13 cellular contexts compared by ENCODE assay signal in the genomic region with DNA sequence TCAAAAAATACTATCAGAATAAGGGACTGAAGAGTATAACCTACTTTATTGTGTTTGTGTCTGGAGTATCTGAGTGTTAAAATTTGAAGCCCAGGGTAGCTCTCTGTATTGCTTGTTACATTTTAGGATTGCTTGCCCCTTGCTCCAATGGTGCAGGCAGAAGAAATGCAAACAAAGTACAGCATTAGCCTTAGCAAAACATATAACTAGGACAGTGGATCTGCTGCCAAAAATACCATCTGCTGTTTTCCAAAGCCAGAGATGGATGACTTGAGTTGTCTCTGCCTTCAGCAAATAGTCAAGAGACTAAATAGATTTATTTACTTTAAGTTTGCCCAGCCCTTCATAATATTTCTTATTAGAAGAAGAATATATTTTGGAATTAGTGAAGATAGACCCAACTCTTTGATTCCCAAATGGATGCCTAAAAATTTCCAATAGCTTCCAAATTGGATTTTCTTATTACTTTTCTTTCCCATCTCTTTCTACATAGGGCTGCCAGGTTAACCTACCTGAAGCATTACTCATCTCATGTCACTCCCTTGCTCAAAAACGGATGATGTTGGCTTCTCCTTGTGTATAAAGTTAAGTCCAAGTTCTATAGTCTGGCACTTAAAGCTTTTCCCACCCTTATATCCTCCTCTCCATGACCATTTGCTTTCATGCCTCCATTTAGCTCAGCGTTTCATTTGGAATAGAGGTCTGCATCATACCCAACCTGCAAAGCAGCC.
A peak's percentile ranks its signal among the peaks of the same experiment; 100 is the strongest.
DNase-seq lines count a peak whose midpoint lies in the region; ATAC-seq, FAIRE-seq and TF ChIP-seq lines count a peak whose summit lies in the region.
"Had no signal": no experiment of that assay in that cellular context is flagged by ENCODE, and none has a peak within 500 bp of the region (broad histone marks: within the 10 kb centered on the region; RNA-seq: fewer than 3 reads in every experiment).

No MANE protein-coding gene starts in this region.

- H3K4me1 ChIP-seq in A549, result peaks cover 40% of the 10 kb centered on the region
- H3K4me1 ChIP-seq in astrocyte (ENCODE audit: insufficient read depth, low read length), result peaks cover 22% of the 10 kb centered on the region

- H3K36me3 ChIP-seq in astrocyte (ENCODE audit: insufficient read depth, low read length), result no peaks in the 10 kb centered on the region
- H3K36me3 ChIP-seq: stomach had no signal

- H3K4me3 Mint-ChIP-seq in astrocyte (ENCODE audit: unreplicated experiment), result no peak overlapping the region
- H3K4me3 Mint-ChIP-seq in activated T-helper 2 cell treated with anti-CD3 and anti-CD28 coated beads, Interferon-gamma antibody, Interleukin-2, Interleukin-4, amounts not matched to agents 10 μg/mL and 5 μg/mL and 100 μg/mL, durations not matched to agents 14 hours and 24 hours and 36 hours (ENCODE audit: low read depth), result no peak overlapping the region

- H3K9me3 ChIP-seq in A549 (no peaks in the 10 kb centered on the region), astrocyte (ENCODE audit: insufficient read depth, low read depth, low read length) (no peaks in the 10 kb centered on the region)
- H3K9me3 ChIP-seq: stomach had no signal

- no peaks in the 10 kb centered on the region for H4K20me1 ChIP-seq in astrocyte (ENCODE audit: insufficient read depth, low read length)

- DNase-seq in A549 (ENCODE audit: low read depth in 1 of 2, low spot score in 1 of 2), result no peak
- peak; percentile 54 for DNase-seq in NCI-H1092 treated with DMSO at 0.1 percent for 48 hours (lab: John Stamatoyannopoulos, UW)
- no peak for DNase-seq in astrocyte (ENCODE audit: low read depth)
- DNase-seq in fibroblast of the aortic adventitia (ENCODE audit: low read depth), result peak; percentile 37
- no peak for DNase-seq in NCI-H774 (lab: John Stamatoyannopoulos, UW)
- DNase-seq in T-helper 2 cell, result no peak
- no peak for DNase-seq in activated T-helper 2 cell treated with anti-CD3 and anti-CD28 coated beads, Interferon-gamma antibody, Interleukin-2, Interleukin-4, amounts not matched to agents 10 μg/mL and 5 μg/mL and 100 μg/mL, durations not matched to agents 14 hours and 24 hours and 36 hours (ENCODE audit: low spot score)
- DNase-seq in activated T-cell treated with anti-CD3 and anti-CD28 coated beads, Interleukin-2, amount 50 U/mL, for 1 hour, result no peak
- DNase-seq: activated CD4-positive, alpha-beta T cell treated with anti-CD3 and anti-CD28 coated beads, Interleukin-2, amount 50 U/mL, for 48 hours; activated naive CD4-positive, alpha-beta T cell treated with anti-CD3 and anti-CD28 coated beads, Interleukin-2, amount 50 U/mL, for 16 hours; NCI-H2227 treated with DMSO at 0.1 percent for 48 hours; stimulated activated CD4-positive, alpha-beta T cell treated with anti-CD3 and anti-CD28 coated beads, Interleukin-1b, Interleukin-23, amount 100 ng/mL, for 48 hours; stomach had no signal

- no peak for TF ChIP-seq RAD21 in A549 (conservative IDR thresholded peaks at IDR 0.05 in 1 of 2, IDR thresholded peaks at IDR 0.05 in 1 of 2)

- no peak for TF ChIP-seq EP300 in A549 (IDR thresholded peaks at IDR 0.05)

- WGBS in A549 (ENCODE audit: missing lambda C conversion rate), result 50% methylated on average over 2 of the region's 2 CpGs

- CTCF ChIA-PET in A549 (lab: Yijun Ruan, JAX), result interaction anchor here (1.2 to 1.5 kb wide), 2 partner anchors 28 to 188 kb away, joined by 3 to 5 read pairs; no protein-coding TSS in a partner anchor

- H3K9me3 Mint-ChIP-seq in astrocyte (ENCODE audit: unreplicated experiment), result peaks cover 4% of the 10 kb centered on the region
- peaks cover 4% of the 10 kb centered on the region for H3K9me3 Mint-ChIP-seq in activated T-helper 2 cell treated with anti-CD3 and anti-CD28 coated beads, Interferon-gamma antibody, Interleukin-2, Interleukin-4, amounts not matched to agents 10 μg/mL and 5 μg/mL and 100 μg/mL, durations not matched to agents 14 hours and 24 hours and 36 hours

- no peak; a peak in 1 of 6 replicates for ATAC-seq in A549

- no peaks in the 10 kb centered on the region for H3K27me3 Mint-ChIP-seq in astrocyte (ENCODE audit: low read depth, unreplicated experiment)
- peaks cover 8% of the 10 kb centered on the region for H3K27me3 Mint-ChIP-seq in activated T-helper 2 cell treated with anti-CD3 and anti-CD28 coated beads, Interferon-gamma antibody, Interleukin-2, Interleukin-4, amounts not matched to agents 10 μg/mL and 5 μg/mL and 100 μg/mL, durations not matched to agents 14 hours and 24 hours and 36 hours (ENCODE audit: low read depth)

- no peaks in the 10 kb centered on the region for H3K27me3 ChIP-seq in astrocyte (ENCODE audit: insufficient read depth, low read length)
- H3K27me3 ChIP-seq: stomach had no signal

- no peak overlapping the region for H3K9ac ChIP-seq in astrocyte (ENCODE audit: low read length)

- POLR2A ChIA-PET in A549 (lab: Yijun Ruan, JAX), result no interaction called here

- no peak overlapping the region for H2AFZ ChIP-seq in astrocyte (ENCODE audit: low read depth, low read length)

- TF ChIP-seq CTCF in A549 (IDR thresholded peaks at IDR 0.05) (no peak), astrocyte (IDR thresholded peaks at IDR 0.05; ENCODE audit: insufficient read depth, low read depth, low read length) (no peak), fibroblast of the aortic adventitia (IDR thresholded peaks at IDR 0.05; ENCODE audit: insufficient read depth, low read length) (no peak)

- H3K4me3 ChIP-seq in A549, result no peak overlapping the region
- H3K4me3 ChIP-seq in astrocyte (ENCODE audit: insufficient read depth, low read depth, low read length), result peak overlapping the region; percentile 2
- H3K4me3 ChIP-seq in fibroblast of the aortic adventitia (ENCODE audit: low read depth, low read length), result no peak overlapping the region
- H3K4me3 ChIP-seq: stomach had no signal

- H3K4me1 Mint-ChIP-seq in astrocyte (ENCODE audit: low read depth, unreplicated experiment), result peaks cover 24% of the 10 kb centered on the region
- no peaks in the 10 kb centered on the region for H3K4me1 Mint-ChIP-seq in activated T-helper 2 cell treated with anti-CD3 and anti-CD28 coated beads, Interferon-gamma antibody, Interleukin-2, Interleukin-4, amounts not matched to agents 10 μg/mL and 5 μg/mL and 100 μg/mL, durations not matched to agents 14 hours and 24 hours and 36 hours (ENCODE audit: low read depth)

- TF ChIP-seq POLR2A in A549 (IDR thresholded peaks at IDR 0.05; ENCODE audit: low read length), result no peak

- H3K36me3 Mint-ChIP-seq in astrocyte (ENCODE audit: low read depth, unreplicated experiment), result peaks cover 2% of the 10 kb centered on the region
- H3K36me3 Mint-ChIP-seq in activated T-helper 2 cell treated with anti-CD3 and anti-CD28 coated beads, Interferon-gamma antibody, Interleukin-2, Interleukin-4, amounts not matched to agents 10 μg/mL and 5 μg/mL and 100 μg/mL, durations not matched to agents 14 hours and 24 hours and 36 hours (ENCODE audit: low read depth), result no peaks in the 10 kb centered on the region

- no peak overlapping the region for H3K27ac Mint-ChIP-seq in astrocyte (ENCODE audit: unreplicated experiment)
- H3K27ac Mint-ChIP-seq in activated T-helper 2 cell treated with anti-CD3 and anti-CD28 coated beads, Interferon-gamma antibody, Interleukin-2, Interleukin-4, amounts not matched to agents 10 μg/mL and 5 μg/mL and 100 μg/mL, durations not matched to agents 14 hours and 24 hours and 36 hours, result no peak overlapping the region

- intact Hi-C loops in activated T-helper 2 cell treated with anti-CD3 and anti-CD28 coated beads, Interferon-gamma antibody, Interleukin-2, Interleukin-4, amounts not matched to agents 10 μg/mL and 5 μg/mL and 100 μg/mL, durations not matched to agents 14 hours and 24 hours and 36 hours (cut with micrococcal nuclease), result no loop called here

- H3K79me2 ChIP-seq in astrocyte (ENCODE audit: insufficient read depth, low read length), result peaks cover 15% of the 10 kb centered on the region

- H3K4me2 ChIP-seq in A549, result peak overlapping the region; percentile 68
- peak overlapping the region; percentile 67 for H3K4me2 ChIP-seq in astrocyte (ENCODE audit: low read length)

- H3K27ac ChIP-seq in A549 (peak overlapping the region in 1 of 2 experiments; percentile 27; a peak in 1 of 6 replicates), astrocyte (ENCODE audit: low read depth, low read length) (peak overlapping the region; percentile 10)

- FAIRE-seq in A549 (lab: Jason Lieb, UNC) (no peak), astrocyte (lab: Jason Lieb, UNC) (no peak)

TF ChIP-seq in A549, 52 proteins besides CTCF, POLR2A, EP300 and RAD21:
- TF ChIP-seq CBX2 (IDR thresholded peaks at IDR 0.05; ENCODE audit: borderline replicate concordance, low read depth), result no peak
- TF ChIP-seq FOXS1 (CRISPR knock-in tag; IDR thresholded peaks at IDR 0.05), result no peak
- no peak for TF ChIP-seq RCOR1 (IDR thresholded peaks at IDR 0.05; ENCODE audit: low read depth, low read length)
- TF ChIP-seq JUN (IDR thresholded peaks at IDR 0.05), result no peak
- no peak for TF ChIP-seq RNF2 (IDR thresholded peaks at IDR 0.05; ENCODE audit: borderline replicate concordance, low read depth)
- TF ChIP-seq HOXA7 (CRISPR knock-in tag; IDR thresholded peaks at IDR 0.05), result no peak
- no peak for TF ChIP-seq EHMT2 (IDR thresholded peaks at IDR 0.05; ENCODE audit: low read depth)
- TF ChIP-seq NR3C1 (IDR thresholded peaks at IDR 0.05), result no peak
- TF ChIP-seq TFCP2L1 (CRISPR knock-in tag; IDR thresholded peaks at IDR 0.05), result no peak
- no peak for TF ChIP-seq CEBPB (IDR thresholded peaks at IDR 0.05)
- TF ChIP-seq SMC3 (IDR thresholded peaks at IDR 0.05), result no peak
- TF ChIP-seq, protein P1, sequence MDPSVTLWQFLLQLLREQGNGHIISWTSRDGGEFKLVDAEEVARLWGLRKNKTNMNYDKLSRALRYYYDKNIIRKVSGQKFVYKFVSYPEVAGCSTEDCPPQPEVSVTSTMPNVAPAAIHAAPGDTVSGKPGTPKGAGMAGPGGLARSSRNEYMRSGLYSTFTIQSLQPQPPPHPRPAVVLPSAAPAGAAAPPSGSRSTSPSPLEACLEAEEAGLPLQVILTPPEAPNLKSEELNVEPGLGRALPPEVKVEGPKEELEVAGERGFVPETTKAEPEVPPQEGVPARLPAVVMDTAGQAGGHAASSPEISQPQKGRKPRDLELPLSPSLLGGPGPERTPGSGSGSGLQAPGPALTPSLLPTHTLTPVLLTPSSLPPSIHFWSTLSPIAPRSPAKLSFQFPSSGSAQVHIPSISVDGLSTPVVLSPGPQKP (IDR thresholded peaks at IDR 0.05; ENCODE audit: low read depth, low read length), result no peak

Comparison
In these comparisons a context has a peak if more than half of its experiments do, and no peak if none do; other contexts are left out.
1. DNase-seq: peak in NCI-H1092 treated with DMSO at 0.1 percent for 48 hours (single experiment) and fibroblast of the aortic adventitia (single experiment); none in A549 (0 of 2), astrocyte (single experiment), NCI-H774 (single experiment), T-helper 2 cell (0 of 5), activated T-helper 2 cell treated with anti-CD3 and anti-CD28 coated beads, Interferon-gamma antibody, Interleukin-2, Interleukin-4, amounts not matched to agents 10 μg/mL and 5 μg/mL and 100 μg/mL, durations not matched to agents 14 hours and 24 hours and 36 hours (single experiment) and activated T-cell treated with anti-CD3 and anti-CD28 coated beads, Interleukin-2, amount 50 U/mL, for 1 hour (single experiment).